Comparison of ENCODE assay signal across 19 cellular contexts in the genomic region with DNA sequence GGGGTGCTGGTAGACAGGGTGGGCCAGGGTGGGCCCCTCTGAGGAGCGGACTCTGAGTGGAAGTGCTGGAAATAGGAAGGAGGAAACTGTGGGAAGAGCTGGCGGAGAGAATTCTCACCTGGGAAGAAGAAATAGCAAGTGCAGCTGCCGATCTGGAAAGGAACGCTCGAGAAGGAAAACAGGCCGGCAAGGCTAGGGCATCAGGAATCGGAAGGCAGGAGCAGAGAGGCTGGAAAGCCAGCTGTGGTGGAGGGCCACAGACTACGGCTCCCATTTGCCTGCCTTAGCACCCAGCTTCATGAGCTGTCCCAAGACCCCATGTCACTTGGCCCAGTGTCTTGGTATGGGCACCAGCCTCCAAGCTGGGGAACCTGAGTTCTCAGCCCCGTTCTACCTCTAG.
"Had no signal": no experiment of that assay in that cellular context is flagged by ENCODE, and none has a peak within 500 bp of the region (broad histone marks: within the 10 kb centered on the region; RNA-seq: fewer than 3 reads in every experiment).

No MANE protein-coding gene starts in this region.

- H3K4me1 ChIP-seq: foreskin keratinocyte, tibial artery had no signal

- H3K4me3 ChIP-seq: body of pancreas, lung, tibial artery had no signal

- H3K4me3 Mint-ChIP-seq: activated CD4-positive, alpha-beta memory T cell treated with anti-CD3 and anti-CD28 coated beads, Interleukin-2, amount 10 ng/mL, durations not matched to agents 7 days and 5 days; activated CD4-positive, alpha-beta T cell treated with anti-CD3 and anti-CD28 coated beads, Interleukin-2, amount 10 ng/mL, durations not matched to agents 24 days and 14 days; activated naive CD4-positive, alpha-beta T cell treated with anti-CD3 and anti-CD28 coated beads, Interleukin-2, amount 10 ng/mL, durations not matched to agents 7 days and 5 days; activated T-cell treated with anti-CD3 and anti-CD28 coated beads, Interleukin-2, amount 50 U/mL, for 72 hours; dendritic cell treated with granulocyte-macrophage colony-stimulating factor and Interleukin-4, amounts not matched to agents 40 ng/mL and 50 ng/mL, for 4 days; mesothelial cell of epicardium; natural killer cell treated with Interleukin-12 subunit alpha and Interleukin-12 subunit beta and Interleukin-15 and Interleukin-18, amount 100 ng/mL, for 72 hours; stimulated activated naive CD8-positive, alpha-beta T cell treated with anti-CD3 and anti-CD28 coated beads, Interleukin-15, Interleukin-2, amounts not matched to agents 100 ng/mL and 50 ng/mL, for 24 hours; T-helper 1 cell treated with Interleukin-12 subunit alpha and Interleukin-12 subunit beta and Interleukin-4 antibody, amounts not matched to agents 30 μg/mL and 1 μg/mL, for 36 hours had no signal

- H3K27ac Mint-ChIP-seq: activated CD4-positive, alpha-beta memory T cell treated with anti-CD3 and anti-CD28 coated beads, Interleukin-2, amount 10 ng/mL, durations not matched to agents 7 days and 5 days; activated CD4-positive, alpha-beta T cell treated with anti-CD3 and anti-CD28 coated beads, Interleukin-2, amount 10 ng/mL, durations not matched to agents 24 days and 14 days; activated naive CD4-positive, alpha-beta T cell treated with anti-CD3 and anti-CD28 coated beads, Interleukin-2, amount 10 ng/mL, durations not matched to agents 7 days and 5 days; activated T-cell treated with anti-CD3 and anti-CD28 coated beads, Interleukin-2, amount 50 U/mL, for 72 hours; dendritic cell treated with granulocyte-macrophage colony-stimulating factor and Interleukin-4, amounts not matched to agents 40 ng/mL and 50 ng/mL, for 4 days; mesothelial cell of epicardium; natural killer cell treated with Interleukin-12 subunit alpha and Interleukin-12 subunit beta and Interleukin-15 and Interleukin-18, amount 100 ng/mL, for 72 hours; stimulated activated naive CD8-positive, alpha-beta T cell treated with anti-CD3 and anti-CD28 coated beads, Interleukin-15, Interleukin-2, amounts not matched to agents 100 ng/mL and 50 ng/mL, for 24 hours; T-helper 1 cell treated with Interleukin-12 subunit alpha and Interleukin-12 subunit beta and Interleukin-4 antibody, amounts not matched to agents 30 μg/mL and 1 μg/mL, for 36 hours had no signal

- H3K27ac ChIP-seq: body of pancreas, foreskin keratinocyte, tibial artery had no signal

- H3K9me3 Mint-ChIP-seq: dendritic cell treated with granulocyte-macrophage colony-stimulating factor and Interleukin-4, amounts not matched to agents 40 ng/mL and 50 ng/mL, for 4 days; natural killer cell treated with Interleukin-12 subunit alpha and Interleukin-12 subunit beta and Interleukin-15 and Interleukin-18, amount 100 ng/mL, for 72 hours had no signal

- H3K9me3 ChIP-seq: body of pancreas had no signal

- H3K27me3 ChIP-seq: body of pancreas, foreskin keratinocyte, tibial artery had no signal

- H3K27me3 Mint-ChIP-seq: activated CD4-positive, alpha-beta memory T cell treated with anti-CD3 and anti-CD28 coated beads, Interleukin-2, amount 10 ng/mL, durations not matched to agents 7 days and 5 days; activated CD4-positive, alpha-beta T cell treated with anti-CD3 and anti-CD28 coated beads, Interleukin-2, amount 10 ng/mL, durations not matched to agents 24 days and 14 days; activated naive CD4-positive, alpha-beta T cell treated with anti-CD3 and anti-CD28 coated beads, Interleukin-2, amount 10 ng/mL, durations not matched to agents 7 days and 5 days; natural killer cell treated with Interleukin-12 subunit alpha and Interleukin-12 subunit beta and Interleukin-15 and Interleukin-18, amount 100 ng/mL, for 72 hours; stimulated activated naive CD8-positive, alpha-beta T cell treated with anti-CD3 and anti-CD28 coated beads, Interleukin-15, Interleukin-2, amounts not matched to agents 100 ng/mL and 50 ng/mL, for 24 hours had no signal

- DNase-seq: activated CD4-positive, alpha-beta memory T cell treated with anti-CD3 and anti-CD28 coated beads, Interleukin-2, amount 10 ng/mL, durations not matched to agents 7 days and 5 days; activated CD4-positive, alpha-beta T cell treated with anti-CD3 and anti-CD28 coated beads, Interleukin-2, amount 10 ng/mL, durations not matched to agents 24 days and 14 days; activated effector memory CD4-positive, alpha-beta T cell treated with anti-CD3 and anti-CD28 coated beads, Interleukin-2, amount 50 U/mL, for 16 hours; activated naive CD4-positive, alpha-beta T cell treated with anti-CD3 and anti-CD28 coated beads, Interleukin-2, amount 10 ng/mL, durations not matched to agents 7 days and 5 days; activated T-cell treated with anti-CD3 and anti-CD28 coated beads, Interleukin-2, amount 50 U/mL, for 72 hours; effector CD8-positive, alpha-beta T cell; erythroblast; foreskin keratinocyte; kidney; stimulated activated CD4-positive, alpha-beta T cell treated with anti-CD3 and anti-CD28 coated beads, Interleukin-12 subunit alpha, Interleukin-12 subunit beta, amount 100 ng/mL, for 4 hours; stimulated activated CD4-positive, alpha-beta T cell treated with anti-CD3 and anti-CD28 coated beads, Interleukin-4, amount 100 ng/mL, for 4 hours had no signal

- H3K4me1 Mint-ChIP-seq: activated CD4-positive, alpha-beta memory T cell treated with anti-CD3 and anti-CD28 coated beads, Interleukin-2, amount 10 ng/mL, durations not matched to agents 7 days and 5 days; activated CD4-positive, alpha-beta T cell treated with anti-CD3 and anti-CD28 coated beads, Interleukin-2, amount 10 ng/mL, durations not matched to agents 24 days and 14 days; activated naive CD4-positive, alpha-beta T cell treated with anti-CD3 and anti-CD28 coated beads, Interleukin-2, amount 10 ng/mL, durations not matched to agents 7 days and 5 days had no signal
